In the genomic region with DNA sequence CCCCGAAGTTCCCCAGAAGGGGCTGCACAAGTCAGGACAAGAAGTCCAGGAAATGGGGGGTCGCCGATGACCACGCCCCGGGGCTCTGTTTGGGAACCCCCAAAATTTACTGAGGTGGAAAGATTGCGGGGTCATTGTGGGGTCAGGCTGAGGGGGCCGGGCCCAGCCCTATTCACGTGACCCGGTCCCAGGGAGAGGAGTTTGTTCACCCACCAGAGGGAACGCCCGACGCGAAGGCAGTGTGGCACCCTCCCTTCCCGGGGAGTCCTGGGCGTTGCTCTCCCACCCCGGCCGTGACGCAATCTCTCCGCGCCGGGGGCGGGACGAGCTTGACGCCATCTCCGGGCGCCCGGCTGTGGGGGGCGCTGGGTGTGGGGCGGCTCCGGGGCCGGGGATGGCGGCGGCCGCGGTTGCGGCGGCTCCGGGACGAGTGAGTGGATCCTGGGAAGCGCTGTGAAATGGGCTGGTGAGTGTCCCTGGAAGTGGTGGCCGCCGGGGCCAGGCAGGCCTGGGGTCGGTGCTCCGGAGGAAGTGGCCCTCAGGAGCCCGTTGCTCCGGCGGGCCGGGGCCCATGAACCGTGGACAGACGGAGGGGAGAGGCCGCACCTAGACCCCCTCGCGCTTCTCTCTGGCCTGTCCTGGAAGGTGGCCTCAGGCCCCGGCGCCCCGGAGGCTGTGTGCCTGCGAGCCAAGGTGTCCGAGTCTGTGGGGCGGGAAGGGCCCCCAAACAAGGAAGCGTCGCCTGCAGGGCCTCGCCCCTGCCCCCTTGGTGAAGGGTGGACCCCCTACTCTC, we compare ENCODE assay signal across 1 cellular context.
A peak's percentile ranks its signal among the peaks of the same experiment; 100 is the strongest.
TF ChIP-seq lines count a peak whose summit lies in the region.

A gene with protein sequence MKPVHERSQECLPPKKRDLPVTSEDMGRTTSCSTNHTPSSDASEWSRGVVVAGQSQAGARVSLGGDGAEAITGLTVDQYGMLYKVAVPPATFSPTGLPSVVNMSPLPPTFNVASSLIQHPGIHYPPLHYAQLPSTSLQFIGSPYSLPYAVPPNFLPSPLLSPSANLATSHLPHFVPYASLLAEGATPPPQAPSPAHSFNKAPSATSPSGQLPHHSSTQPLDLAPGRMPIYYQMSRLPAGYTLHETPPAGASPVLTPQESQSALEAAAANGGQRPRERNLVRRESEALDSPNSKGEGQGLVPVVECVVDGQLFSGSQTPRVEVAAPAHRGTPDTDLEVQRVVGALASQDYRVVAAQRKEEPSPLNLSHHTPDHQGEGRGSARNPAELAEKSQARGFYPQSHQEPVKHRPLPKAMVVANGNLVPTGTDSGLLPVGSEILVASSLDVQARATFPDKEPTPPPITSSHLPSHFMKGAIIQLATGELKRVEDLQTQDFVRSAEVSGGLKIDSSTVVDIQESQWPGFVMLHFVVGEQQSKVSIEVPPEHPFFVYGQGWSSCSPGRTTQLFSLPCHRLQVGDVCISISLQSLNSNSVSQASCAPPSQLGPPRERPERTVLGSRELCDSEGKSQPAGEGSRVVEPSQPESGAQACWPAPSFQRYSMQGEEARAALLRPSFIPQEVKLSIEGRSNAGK (plus strand): TSS at position 338 of the 793 bp plus-strand sequence. CDS start 3,765 bp downstream, outside the sequence.

TF ChIP-seq in HEK293, 187 proteins besides CTCF, POLR2A, EP300 and RAD21 (continued from another document and continues in another):
- TF ChIP-seq, protein P1, sequence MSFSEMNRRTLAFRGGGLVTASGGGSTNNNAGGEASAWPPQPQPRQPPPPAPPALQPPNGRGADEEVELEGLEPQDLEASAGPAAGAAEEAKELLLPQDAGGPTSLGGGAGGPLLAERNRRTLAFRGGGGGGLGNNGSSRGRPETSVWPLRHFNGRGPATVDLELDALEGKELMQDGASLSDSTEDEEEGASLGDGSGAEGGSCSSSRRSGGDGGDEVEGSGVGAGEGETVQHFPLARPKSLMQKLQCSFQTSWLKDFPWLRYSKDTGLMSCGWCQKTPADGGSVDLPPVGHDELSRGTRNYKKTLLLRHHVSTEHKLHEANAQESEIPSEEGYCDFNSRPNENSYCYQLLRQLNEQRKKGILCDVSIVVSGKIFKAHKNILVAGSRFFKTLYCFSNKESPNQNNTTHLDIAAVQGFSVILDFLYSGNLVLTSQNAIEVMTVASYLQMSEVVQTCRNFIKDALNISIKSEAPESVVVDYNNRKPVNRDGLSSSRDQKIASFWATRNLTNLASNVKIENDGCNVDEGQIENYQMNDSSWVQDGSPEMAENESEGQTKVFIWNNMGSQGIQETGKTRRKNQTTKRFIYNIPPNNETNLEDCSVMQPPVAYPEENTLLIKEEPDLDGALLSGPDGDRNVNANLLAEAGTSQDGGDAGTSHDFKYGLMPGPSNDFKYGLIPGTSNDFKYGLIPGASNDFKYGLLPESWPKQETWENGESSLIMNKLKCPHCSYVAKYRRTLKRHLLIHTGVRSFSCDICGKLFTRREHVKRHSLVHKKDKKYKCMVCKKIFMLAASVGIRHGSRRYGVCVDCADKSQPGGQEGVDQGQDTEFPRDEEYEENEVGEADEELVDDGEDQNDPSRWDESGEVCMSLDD (tag by site-specific recombination; IDR thresholded peaks at IDR 0.05), result peak; percentile 85
- TF ChIP-seq, protein P2, sequence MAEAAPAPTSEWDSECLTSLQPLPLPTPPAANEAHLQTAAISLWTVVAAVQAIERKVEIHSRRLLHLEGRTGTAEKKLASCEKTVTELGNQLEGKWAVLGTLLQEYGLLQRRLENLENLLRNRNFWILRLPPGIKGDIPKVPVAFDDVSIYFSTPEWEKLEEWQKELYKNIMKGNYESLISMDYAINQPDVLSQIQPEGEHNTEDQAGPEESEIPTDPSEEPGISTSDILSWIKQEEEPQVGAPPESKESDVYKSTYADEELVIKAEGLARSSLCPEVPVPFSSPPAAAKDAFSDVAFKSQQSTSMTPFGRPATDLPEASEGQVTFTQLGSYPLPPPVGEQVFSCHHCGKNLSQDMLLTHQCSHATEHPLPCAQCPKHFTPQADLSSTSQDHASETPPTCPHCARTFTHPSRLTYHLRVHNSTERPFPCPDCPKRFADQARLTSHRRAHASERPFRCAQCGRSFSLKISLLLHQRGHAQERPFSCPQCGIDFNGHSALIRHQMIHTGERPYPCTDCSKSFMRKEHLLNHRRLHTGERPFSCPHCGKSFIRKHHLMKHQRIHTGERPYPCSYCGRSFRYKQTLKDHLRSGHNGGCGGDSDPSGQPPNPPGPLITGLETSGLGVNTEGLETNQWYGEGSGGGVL (tag by site-specific recombination; IDR thresholded peaks at IDR 0.05), result peak; percentile 93
- peak; percentile 41 for TF ChIP-seq EGR2 (tag by site-specific recombination; IDR thresholded peaks at IDR 0.05; ENCODE audit: low read depth)
- TF ChIP-seq, protein P3, sequence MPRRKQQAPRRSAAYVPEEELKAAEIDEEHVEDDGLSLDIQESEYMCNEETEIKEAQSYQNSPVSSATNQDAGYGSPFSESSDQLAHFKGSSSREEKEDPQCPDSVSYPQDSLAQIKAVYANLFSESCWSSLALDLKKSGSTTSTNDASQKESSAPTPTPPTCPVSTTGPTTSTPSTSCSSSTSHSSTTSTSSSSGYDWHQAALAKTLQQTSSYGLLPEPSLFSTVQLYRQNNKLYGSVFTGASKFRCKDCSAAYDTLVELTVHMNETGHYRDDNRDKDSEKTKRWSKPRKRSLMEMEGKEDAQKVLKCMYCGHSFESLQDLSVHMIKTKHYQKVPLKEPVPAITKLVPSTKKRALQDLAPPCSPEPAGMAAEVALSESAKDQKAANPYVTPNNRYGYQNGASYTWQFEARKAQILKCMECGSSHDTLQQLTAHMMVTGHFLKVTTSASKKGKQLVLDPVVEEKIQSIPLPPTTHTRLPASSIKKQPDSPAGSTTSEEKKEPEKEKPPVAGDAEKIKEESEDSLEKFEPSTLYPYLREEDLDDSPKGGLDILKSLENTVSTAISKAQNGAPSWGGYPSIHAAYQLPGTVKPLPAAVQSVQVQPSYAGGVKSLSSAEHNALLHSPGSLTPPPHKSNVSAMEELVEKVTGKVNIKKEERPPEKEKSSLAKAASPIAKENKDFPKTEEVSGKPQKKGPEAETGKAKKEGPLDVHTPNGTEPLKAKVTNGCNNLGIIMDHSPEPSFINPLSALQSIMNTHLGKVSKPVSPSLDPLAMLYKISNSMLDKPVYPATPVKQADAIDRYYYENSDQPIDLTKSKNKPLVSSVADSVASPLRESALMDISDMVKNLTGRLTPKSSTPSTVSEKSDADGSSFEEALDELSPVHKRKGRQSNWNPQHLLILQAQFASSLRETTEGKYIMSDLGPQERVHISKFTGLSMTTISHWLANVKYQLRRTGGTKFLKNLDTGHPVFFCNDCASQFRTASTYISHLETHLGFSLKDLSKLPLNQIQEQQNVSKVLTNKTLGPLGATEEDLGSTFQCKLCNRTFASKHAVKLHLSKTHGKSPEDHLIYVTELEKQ (tag by site-specific recombination; IDR thresholded peaks at IDR 0.05; ENCODE audit: borderline replicate concordance), result no peak
- TF ChIP-seq, protein P4, sequence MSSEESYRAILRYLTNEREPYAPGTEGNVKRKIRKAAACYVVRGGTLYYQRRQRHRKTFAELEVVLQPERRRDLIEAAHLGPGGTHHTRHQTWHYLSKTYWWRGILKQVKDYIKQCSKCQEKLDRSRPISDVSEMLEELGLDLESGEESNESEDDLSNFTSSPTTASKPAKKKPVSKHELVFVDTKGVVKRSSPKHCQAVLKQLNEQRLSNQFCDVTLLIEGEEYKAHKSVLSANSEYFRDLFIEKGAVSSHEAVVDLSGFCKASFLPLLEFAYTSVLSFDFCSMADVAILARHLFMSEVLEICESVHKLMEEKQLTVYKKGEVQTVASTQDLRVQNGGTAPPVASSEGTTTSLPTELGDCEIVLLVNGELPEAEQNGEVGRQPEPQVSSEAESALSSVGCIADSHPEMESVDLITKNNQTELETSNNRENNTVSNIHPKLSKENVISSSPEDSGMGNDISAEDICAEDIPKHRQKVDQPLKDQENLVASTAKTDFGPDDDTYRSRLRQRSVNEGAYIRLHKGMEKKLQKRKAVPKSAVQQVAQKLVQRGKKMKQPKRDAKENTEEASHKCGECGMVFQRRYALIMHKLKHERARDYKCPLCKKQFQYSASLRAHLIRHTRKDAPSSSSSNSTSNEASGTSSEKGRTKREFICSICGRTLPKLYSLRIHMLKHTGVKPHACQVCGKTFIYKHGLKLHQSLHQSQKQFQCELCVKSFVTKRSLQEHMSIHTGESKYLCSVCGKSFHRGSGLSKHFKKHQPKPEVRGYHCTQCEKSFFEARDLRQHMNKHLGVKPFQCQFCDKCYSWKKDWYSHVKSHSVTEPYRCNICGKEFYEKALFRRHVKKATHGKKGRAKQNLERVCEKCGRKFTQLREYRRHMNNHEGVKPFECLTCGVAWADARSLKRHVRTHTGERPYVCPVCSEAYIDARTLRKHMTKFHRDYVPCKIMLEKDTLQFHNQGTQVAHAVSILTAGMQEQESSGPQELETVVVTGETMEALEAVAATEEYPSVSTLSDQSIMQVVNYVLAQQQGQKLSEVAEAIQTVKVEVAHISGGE (tag by site-specific recombination; conservative IDR thresholded peaks at IDR 0.05; ENCODE audit: low read depth), result peak; percentile 86
- TF ChIP-seq IKZF3 (tag by site-specific recombination; IDR thresholded peaks at IDR 0.05), result peak; percentile 61
- peak; percentile 90 for TF ChIP-seq SP3 (tag by site-specific recombination; IDR thresholded peaks at IDR 0.05)
- TF ChIP-seq ZNF175 (tag by site-specific recombination; IDR thresholded peaks at IDR 0.05), result no peak
- peak; percentile 85 for TF ChIP-seq SP2 (tag by site-specific recombination; IDR thresholded peaks at IDR 0.05)
- no peak for TF ChIP-seq ZNF133 (tag by site-specific recombination; IDR thresholded peaks at IDR 0.05)
- TF ChIP-seq ZNF324 (tag by site-specific recombination; IDR thresholded peaks at IDR 0.05), result 0 out of 2 replicates have a peak, but pooled peaks have one; percentile 54
- TF ChIP-seq ZNF629 (tag by site-specific recombination; IDR thresholded peaks at IDR 0.05), result peak; percentile 79
- TF ChIP-seq KLF1 (tag by site-specific recombination; IDR thresholded peaks at IDR 0.05), result peak; percentile 92
- peak; percentile 45; the same call in 1 of the 2 replicates for TF ChIP-seq SP7 (tag by site-specific recombination; IDR thresholded peaks at IDR 0.05)
- TF ChIP-seq, protein P5, sequence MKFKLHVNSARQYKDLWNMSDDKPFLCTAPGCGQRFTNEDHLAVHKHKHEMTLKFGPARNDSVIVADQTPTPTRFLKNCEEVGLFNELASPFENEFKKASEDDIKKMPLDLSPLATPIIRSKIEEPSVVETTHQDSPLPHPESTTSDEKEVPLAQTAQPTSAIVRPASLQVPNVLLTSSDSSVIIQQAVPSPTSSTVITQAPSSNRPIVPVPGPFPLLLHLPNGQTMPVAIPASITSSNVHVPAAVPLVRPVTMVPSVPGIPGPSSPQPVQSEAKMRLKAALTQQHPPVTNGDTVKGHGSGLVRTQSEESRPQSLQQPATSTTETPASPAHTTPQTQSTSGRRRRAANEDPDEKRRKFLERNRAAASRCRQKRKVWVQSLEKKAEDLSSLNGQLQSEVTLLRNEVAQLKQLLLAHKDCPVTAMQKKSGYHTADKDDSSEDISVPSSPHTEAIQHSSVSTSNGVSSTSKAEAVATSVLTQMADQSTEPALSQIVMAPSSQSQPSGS (tag by site-specific recombination; IDR thresholded peaks at IDR 0.05; ENCODE audit: low read depth), result 0 out of 2 replicates have a peak, but pooled peaks have one; percentile 14
- no peak for TF ChIP-seq BCL11B (tag by site-specific recombination; IDR thresholded peaks at IDR 0.05; ENCODE audit: low read depth)
- TF ChIP-seq, protein P6, sequence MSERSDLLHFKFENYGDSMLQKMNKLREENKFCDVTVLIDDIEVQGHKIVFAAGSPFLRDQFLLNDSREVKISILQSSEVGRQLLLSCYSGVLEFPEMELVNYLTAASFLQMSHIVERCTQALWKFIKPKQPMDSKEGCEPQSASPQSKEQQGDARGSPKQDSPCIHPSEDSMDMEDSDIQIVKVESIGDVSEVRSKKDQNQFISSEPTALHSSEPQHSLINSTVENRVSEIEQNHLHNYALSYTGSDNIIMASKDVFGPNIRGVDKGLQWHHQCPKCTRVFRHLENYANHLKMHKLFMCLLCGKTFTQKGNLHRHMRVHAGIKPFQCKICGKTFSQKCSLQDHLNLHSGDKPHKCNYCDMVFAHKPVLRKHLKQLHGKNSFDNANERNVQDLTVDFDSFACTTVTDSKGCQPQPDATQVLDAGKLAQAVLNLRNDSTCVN (tag by site-specific recombination; optimal IDR thresholded peaks at IDR 0.05), result peak; percentile 8
- TF ChIP-seq, protein P7, sequence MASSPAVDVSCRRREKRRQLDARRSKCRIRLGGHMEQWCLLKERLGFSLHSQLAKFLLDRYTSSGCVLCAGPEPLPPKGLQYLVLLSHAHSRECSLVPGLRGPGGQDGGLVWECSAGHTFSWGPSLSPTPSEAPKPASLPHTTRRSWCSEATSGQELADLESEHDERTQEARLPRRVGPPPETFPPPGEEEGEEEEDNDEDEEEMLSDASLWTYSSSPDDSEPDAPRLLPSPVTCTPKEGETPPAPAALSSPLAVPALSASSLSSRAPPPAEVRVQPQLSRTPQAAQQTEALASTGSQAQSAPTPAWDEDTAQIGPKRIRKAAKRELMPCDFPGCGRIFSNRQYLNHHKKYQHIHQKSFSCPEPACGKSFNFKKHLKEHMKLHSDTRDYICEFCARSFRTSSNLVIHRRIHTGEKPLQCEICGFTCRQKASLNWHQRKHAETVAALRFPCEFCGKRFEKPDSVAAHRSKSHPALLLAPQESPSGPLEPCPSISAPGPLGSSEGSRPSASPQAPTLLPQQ (tag by site-specific recombination; IDR thresholded peaks at IDR 0.05), result peak; percentile 52; the same call in 1 of the 2 replicates
- peak; percentile 57 for TF ChIP-seq ZFHX2 (tag by site-specific recombination; conservative IDR thresholded peaks at IDR 0.05)
- TF ChIP-seq ZNF335 (tag by site-specific recombination; conservative IDR thresholded peaks at IDR 0.05), result peak; percentile 60
- no peak for TF ChIP-seq ZNF585B (tag by site-specific recombination; IDR thresholded peaks at IDR 0.05)
- TF ChIP-seq, protein P8, sequence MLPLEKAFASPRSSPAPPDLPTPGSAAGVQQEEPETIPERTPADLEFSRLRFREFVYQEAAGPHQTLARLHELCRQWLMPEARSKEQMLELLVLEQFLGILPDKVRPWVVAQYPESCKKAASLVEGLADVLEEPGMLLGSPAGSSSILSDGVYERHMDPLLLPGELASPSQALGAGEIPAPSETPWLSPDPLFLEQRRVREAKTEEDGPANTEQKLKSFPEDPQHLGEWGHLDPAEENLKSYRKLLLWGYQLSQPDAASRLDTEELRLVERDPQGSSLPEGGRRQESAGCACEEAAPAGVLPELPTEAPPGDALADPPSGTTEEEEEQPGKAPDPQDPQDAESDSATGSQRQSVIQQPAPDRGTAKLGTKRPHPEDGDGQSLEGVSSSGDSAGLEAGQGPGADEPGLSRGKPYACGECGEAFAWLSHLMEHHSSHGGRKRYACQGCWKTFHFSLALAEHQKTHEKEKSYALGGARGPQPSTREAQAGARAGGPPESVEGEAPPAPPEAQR (tag by site-specific recombination; IDR thresholded peaks at IDR 0.05), result no peak
- TF ChIP-seq KLF9 (tag by site-specific recombination; IDR thresholded peaks at IDR 0.05; ENCODE audit: low read depth), result peak; percentile 84
- TF ChIP-seq ZNF121 (tag by site-specific recombination; IDR thresholded peaks at IDR 0.05), result no peak
- peak; percentile 79 for TF ChIP-seq ZBTB8A (tag by site-specific recombination; IDR thresholded peaks at IDR 0.05)
- TF ChIP-seq WT1 (tag by site-specific recombination; IDR thresholded peaks at IDR 0.05), result peak; percentile 62
- TF ChIP-seq ZNF561 (tag by site-specific recombination; IDR thresholded peaks at IDR 0.05; ENCODE audit: borderline replicate concordance), result peak; percentile 87
- no peak for TF ChIP-seq ZNF391 (tag by site-specific recombination; IDR thresholded peaks at IDR 0.05; ENCODE audit: borderline replicate concordance, low read depth)
- TF ChIP-seq ZNF792 (tag by site-specific recombination; IDR thresholded peaks at IDR 0.05), result no peak
- TF ChIP-seq ZNF776 (tag by site-specific recombination; IDR thresholded peaks at IDR 0.05; ENCODE audit: borderline replicate concordance), result no peak
- peak; percentile 95 for TF ChIP-seq ZNF423 (tag by site-specific recombination; IDR thresholded peaks at IDR 0.05)
